ENCODE assay signal across 12 cellular contexts in genomic region chr3:39189150-39189510, GRCh38. TPM values are rescaled to one million over a fixed set of nuclear protein-coding genes. Genes with fewer than 3 reads are reported as not detected.
"Had no signal": no experiment of that assay in that cellular context is flagged by ENCODE, and none has a peak within 500 bp of the region (broad histone marks: within the 10 kb centered on the region; RNA-seq: fewer than 3 reads in every experiment).

No MANE protein-coding gene starts in this region.

- H3K4me3 ChIP-seq: adrenal gland, MG63 had no signal

- H3K9me3 Mint-ChIP-seq: activated CD4-positive, alpha-beta memory T cell treated with anti-CD3 and anti-CD28 coated beads, Interleukin-2, amount 10 ng/mL, durations not matched to agents 7 days and 5 days; activated naive CD4-positive, alpha-beta T cell treated with anti-CD3 and anti-CD28 coated beads, Interleukin-2, amount 10 ng/mL, durations not matched to agents 7 days and 5 days; activated naive CD8-positive, alpha-beta T cell treated with anti-CD3 and anti-CD28 coated beads, Interleukin-2, amount 10 ng/mL, durations not matched to agents 7 days and 5 days; activated T-cell treated with anti-CD3 and anti-CD28 coated beads, Interleukin-2, amount 50 U/mL, for 72 hours; activated T-helper 2 cell treated with anti-CD3 and anti-CD28 coated beads, Interferon-gamma antibody, Interleukin-2, Interleukin-4, amounts not matched to agents 10 μg/mL and 5 μg/mL and 100 μg/mL, durations not matched to agents 14 hours and 24 hours and 36 hours had no signal

- H3K27ac Mint-ChIP-seq: activated CD4-positive, alpha-beta memory T cell treated with anti-CD3 and anti-CD28 coated beads, Interleukin-2, amount 10 ng/mL, durations not matched to agents 7 days and 5 days; activated CD4-positive, alpha-beta T cell treated with anti-CD3 and anti-CD28 coated beads for 36 hours; activated naive CD4-positive, alpha-beta T cell treated with anti-CD3 and anti-CD28 coated beads, Interleukin-2, amount 10 ng/mL, durations not matched to agents 7 days and 5 days; activated T-cell treated with anti-CD3 and anti-CD28 coated beads, Interleukin-2, amount 50 U/mL, for 72 hours; activated T-helper 2 cell treated with anti-CD3 and anti-CD28 coated beads, Interferon-gamma antibody, Interleukin-2, Interleukin-4, amounts not matched to agents 10 μg/mL and 5 μg/mL and 100 μg/mL, durations not matched to agents 14 hours and 24 hours and 36 hours had no signal

- H3K27me3 ChIP-seq: adrenal gland, MG63 had no signal

- H3K27ac ChIP-seq: adrenal gland, RWPE1, VCaP had no signal

- H3K27me3 Mint-ChIP-seq: activated CD4-positive, alpha-beta memory T cell treated with anti-CD3 and anti-CD28 coated beads, Interleukin-2, amount 10 ng/mL, durations not matched to agents 7 days and 5 days; activated CD4-positive, alpha-beta T cell treated with anti-CD3 and anti-CD28 coated beads for 36 hours; activated naive CD8-positive, alpha-beta T cell treated with anti-CD3 and anti-CD28 coated beads, Interleukin-2, amount 10 ng/mL, durations not matched to agents 7 days and 5 days had no signal

- DNase-seq: activated naive CD8-positive, alpha-beta T cell treated with anti-CD3 and anti-CD28 coated beads, Interleukin-2, amount 10 ng/mL, durations not matched to agents 7 days and 5 days; NCI-H1417 treated with DMSO at 0.1 percent for 48 hours had no signal

- H3K36me3 ChIP-seq: adrenal gland, MG63 had no signal

- H3K4me1 ChIP-seq: adrenal gland had no signal

- H3K9me3 ChIP-seq: adrenal gland, MG63 had no signal

- H3K36me3 Mint-ChIP-seq: activated naive CD4-positive, alpha-beta T cell treated with anti-CD3 and anti-CD28 coated beads, Interleukin-2, amount 10 ng/mL, durations not matched to agents 7 days and 5 days; activated naive CD8-positive, alpha-beta T cell treated with anti-CD3 and anti-CD28 coated beads, Interleukin-2, amount 10 ng/mL, durations not matched to agents 7 days and 5 days had no signal

- H3K4me3 Mint-ChIP-seq: activated CD4-positive, alpha-beta memory T cell treated with anti-CD3 and anti-CD28 coated beads, Interleukin-2, amount 10 ng/mL, durations not matched to agents 7 days and 5 days; activated CD4-positive, alpha-beta T cell treated with anti-CD3 and anti-CD28 coated beads for 36 hours; activated naive CD4-positive, alpha-beta T cell treated with anti-CD3 and anti-CD28 coated beads, Interleukin-2, amount 10 ng/mL, durations not matched to agents 7 days and 5 days; activated naive CD8-positive, alpha-beta T cell treated with anti-CD3 and anti-CD28 coated beads, Interleukin-2, amount 10 ng/mL, durations not matched to agents 7 days and 5 days; activated T-cell treated with anti-CD3 and anti-CD28 coated beads, Interleukin-2, amount 50 U/mL, for 72 hours; T-helper 17 cell had no signal

RNA-seq across cellular contexts. Expression of gene XIRP1, which starts 3.3 kb away (rescaled TPM):
- total RNA-seq: activated naive CD8-positive, alpha-beta T cell treated with anti-CD3 and anti-CD28 coated beads, Interleukin-2, amount 10 ng/mL, durations not matched to agents 7 days and 5 days; T-helper 17 cell had no signal
